ENCODE assay signal across 22 cellular contexts in genomic region chr3:56885461-56885860, GRCh38.
DNase-seq lines count a peak whose midpoint lies in the region; ATAC-seq, FAIRE-seq and TF ChIP-seq lines count a peak whose summit lies in the region.
"Had no signal": no experiment of that assay in that cellular context is flagged by ENCODE, and none has a peak within 500 bp of the region (broad histone marks: within the 10 kb centered on the region; RNA-seq: fewer than 3 reads in every experiment).

No MANE protein-coding gene starts in this region.

- no peak for ATAC-seq in stimulated activated naive CD8-positive, alpha-beta T cell treated with anti-CD3 and anti-CD28 coated beads, Interleukin-15, Interleukin-2, amounts not matched to agents 100 U/mL and 50 U/mL, for 24 hours
- no peak for ATAC-seq in activated naive CD8-positive, alpha-beta T cell treated with anti-CD3 and anti-CD28 coated beads, Interleukin-2, amount 50 U/mL, for 24 hours
- ATAC-seq: left ventricle myocardium superior, pancreas had no signal

- no peak overlapping the region for H3K27ac ChIP-seq in kidney (ENCODE audit: low read depth in 2 of 2, low read length in 2 of 2)
- H3K27ac ChIP-seq: pancreas, transverse colon had no signal

- intact Hi-C loops in kidney (cut with DNase I): no loop called here

- no peaks in the 10 kb centered on the region for H3K36me3 ChIP-seq in kidney (ENCODE audit: control insufficient read depth in 1 of 2, insufficient read depth in 2 of 2, low read length in 2 of 2)
- H3K36me3 ChIP-seq: pancreas, transverse colon had no signal

- no peak overlapping the region for H3K4me3 Mint-ChIP-seq in stimulated activated naive CD8-positive, alpha-beta T cell treated with anti-CD3 and anti-CD28 coated beads, Interleukin-15, Interleukin-2, amounts not matched to agents 100 ng/mL and 50 ng/mL, for 24 hours
- H3K4me3 Mint-ChIP-seq in activated naive CD8-positive, alpha-beta T cell treated with anti-CD3 and anti-CD28 coated beads, Interleukin-2, amount 50 U/mL, for 24 hours: no peak overlapping the region
- H3K4me3 Mint-ChIP-seq in type B pancreatic cell (no peak overlapping the region), nephron progenitor cell (no peak overlapping the region)
- H3K4me3 Mint-ChIP-seq: activated B cell treated with CpG ODN at 0.5 μM for 24 hours had no signal

- H3K36me3 Mint-ChIP-seq in stimulated activated naive CD8-positive, alpha-beta T cell treated with anti-CD3 and anti-CD28 coated beads, Interleukin-15, Interleukin-2, amounts not matched to agents 100 ng/mL and 50 ng/mL, for 24 hours (ENCODE audit: low read depth): peaks cover 15% of the 10 kb centered on the region
- peaks cover 6% of the 10 kb centered on the region for H3K36me3 Mint-ChIP-seq in activated naive CD8-positive, alpha-beta T cell treated with anti-CD3 and anti-CD28 coated beads, Interleukin-2, amount 50 U/mL, for 24 hours (ENCODE audit: low read depth)
- no peaks in the 10 kb centered on the region for H3K36me3 Mint-ChIP-seq in type B pancreatic cell
- no peaks in the 10 kb centered on the region for H3K36me3 Mint-ChIP-seq in nephron progenitor cell (ENCODE audit: low read depth)

- H3K4me1 Mint-ChIP-seq in stimulated activated naive CD8-positive, alpha-beta T cell treated with anti-CD3 and anti-CD28 coated beads, Interleukin-15, Interleukin-2, amounts not matched to agents 100 ng/mL and 50 ng/mL, for 24 hours (ENCODE audit: low read depth): peaks cover 91% of the 10 kb centered on the region
- peaks cover 93% of the 10 kb centered on the region for H3K4me1 Mint-ChIP-seq in activated naive CD8-positive, alpha-beta T cell treated with anti-CD3 and anti-CD28 coated beads, Interleukin-2, amount 50 U/mL, for 24 hours
- H3K4me1 Mint-ChIP-seq in type B pancreatic cell (ENCODE audit: unreplicated experiment): peaks cover 20% of the 10 kb centered on the region
- H3K4me1 Mint-ChIP-seq in nephron progenitor cell: peaks cover 14% of the 10 kb centered on the region

- no peak overlapping the region for H3K4me3 ChIP-seq in kidney (ENCODE audit: low read length in 2 of 2)
- H3K4me3 ChIP-seq: pancreas, transverse colon had no signal

- peaks cover 2% of the 10 kb centered on the region for H3K9me3 Mint-ChIP-seq in stimulated activated naive CD8-positive, alpha-beta T cell treated with anti-CD3 and anti-CD28 coated beads, Interleukin-15, Interleukin-2, amounts not matched to agents 100 ng/mL and 50 ng/mL, for 24 hours
- H3K9me3 Mint-ChIP-seq in activated naive CD8-positive, alpha-beta T cell treated with anti-CD3 and anti-CD28 coated beads, Interleukin-2, amount 50 U/mL, for 24 hours: no peaks in the 10 kb centered on the region
- H3K9me3 Mint-ChIP-seq in type B pancreatic cell: no peaks in the 10 kb centered on the region
- H3K9me3 Mint-ChIP-seq in nephron progenitor cell: no peaks in the 10 kb centered on the region
- H3K9me3 Mint-ChIP-seq: activated B cell treated with CpG ODN at 0.5 μM for 24 hours had no signal

- H3K9ac ChIP-seq in kidney (ENCODE audit: low read length in 2 of 2): no peak overlapping the region

- TF ChIP-seq CTCF in type B pancreatic cell (conservative IDR thresholded peaks at IDR 0.05) (no peak), nephron progenitor cell (IDR thresholded peaks at IDR 0.05) (no peak), kidney (IDR thresholded peaks at IDR 0.05; ENCODE audit: borderline replicate concordance, extremely low read depth, insufficient read depth) (no peak)

- peak; percentile 0 for DNase-seq in NCI-H187 treated with DMSO at 0.1 percent for 48 hours (lab: John Stamatoyannopoulos, UW)
- DNase-seq in NCI-H187 (lab: John Stamatoyannopoulos, UW): no peak
- DNase-seq in stimulated activated naive CD8-positive, alpha-beta T cell treated with anti-CD3 and anti-CD28 coated beads, Interleukin-15, Interleukin-2, amounts not matched to agents 100 U/mL and 50 U/mL, for 24 hours: no peak
- DNase-seq in activated naive CD8-positive, alpha-beta T cell treated with anti-CD3 and anti-CD28 coated beads, Interleukin-2, amount 50 U/mL, for 24 hours: no peak
- no peak for DNase-seq in type B pancreatic cell (ENCODE audit: extremely low spot score, unreplicated experiment)
- no peak for DNase-seq in nephron progenitor cell
- no peak for DNase-seq in kidney
- DNase-seq: activated B cell treated with CpG ODN at 0.5 μM for 24 hours; activated CD8-positive, alpha-beta memory T cell treated with anti-CD3 and anti-CD28 coated beads for 24 hours; cerebellar nuclear complex; hypothalamus; left ventricle myocardium superior; NCI-H526; pancreas; retina; SIG-M5; small intestine; stimulated activated CD4-positive, alpha-beta T cell treated with anti-CD3 and anti-CD28 coated beads, Interleukin-2, amount 100 ng/mL, for 24 hours; transverse colon had no signal

- H3K27me3 Mint-ChIP-seq in stimulated activated naive CD8-positive, alpha-beta T cell treated with anti-CD3 and anti-CD28 coated beads, Interleukin-15, Interleukin-2, amounts not matched to agents 100 ng/mL and 50 ng/mL, for 24 hours: no peaks in the 10 kb centered on the region
- H3K27me3 Mint-ChIP-seq in activated naive CD8-positive, alpha-beta T cell treated with anti-CD3 and anti-CD28 coated beads, Interleukin-2, amount 50 U/mL, for 24 hours: no peaks in the 10 kb centered on the region
- H3K27me3 Mint-ChIP-seq in type B pancreatic cell (no peaks in the 10 kb centered on the region), nephron progenitor cell (ENCODE audit: low read depth, poor library complexity) (no peaks in the 10 kb centered on the region)
- H3K27me3 Mint-ChIP-seq: activated B cell treated with CpG ODN at 0.5 μM for 24 hours had no signal

- H3K27ac Mint-ChIP-seq in stimulated activated naive CD8-positive, alpha-beta T cell treated with anti-CD3 and anti-CD28 coated beads, Interleukin-15, Interleukin-2, amounts not matched to agents 100 ng/mL and 50 ng/mL, for 24 hours: peak overlapping the region; percentile 86
- H3K27ac Mint-ChIP-seq in activated naive CD8-positive, alpha-beta T cell treated with anti-CD3 and anti-CD28 coated beads, Interleukin-2, amount 50 U/mL, for 24 hours: peak overlapping the region; percentile 96
- H3K27ac Mint-ChIP-seq in type B pancreatic cell (peak overlapping the region; percentile 22), nephron progenitor cell (no peak overlapping the region)
- H3K27ac Mint-ChIP-seq: activated B cell treated with CpG ODN at 0.5 μM for 24 hours had no signal

- peaks cover 0 to 3% of the 10 kb centered on the region in 2 donors for H3K4me1 ChIP-seq in kidney (ENCODE audit: control insufficient read depth in 1 of 2, insufficient read depth in 1 of 2, low read depth in 1 of 2, low read length in 2 of 2)
- H3K4me1 ChIP-seq: pancreas had no signal

- FAIRE-seq in kidney (lab: Jason Lieb, UNC): no peak
- FAIRE-seq: H1, pancreas, RCC 7860, small intestine had no signal

- H3K9me3 ChIP-seq in kidney (ENCODE audit: control insufficient read depth in 1 of 2, low read length in 2 of 2): no peaks in the 10 kb centered on the region
- H3K9me3 ChIP-seq: pancreas, transverse colon had no signal
